In the genomic region with DNA sequence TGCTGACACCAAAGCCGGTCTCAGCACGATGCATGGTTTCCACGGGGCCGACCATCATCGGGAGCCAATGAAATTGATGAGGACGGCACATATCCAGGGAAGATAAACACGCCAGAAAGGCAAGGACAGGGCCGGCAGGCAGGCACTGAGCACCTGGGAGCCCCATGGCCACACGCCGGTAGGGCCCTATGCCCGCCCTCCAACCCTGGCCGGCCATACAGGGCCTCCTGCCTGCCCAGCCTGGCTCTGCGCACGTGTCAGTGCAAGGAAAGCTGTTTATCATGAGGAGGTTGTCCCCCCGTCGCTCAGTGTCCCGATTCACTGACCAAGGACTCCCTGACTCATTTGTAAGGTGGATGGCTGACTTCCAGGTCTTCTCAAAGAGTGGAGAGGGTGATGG, we compare ENCODE assay signal across 25 cellular contexts.
"Had no signal": no experiment of that assay in that cellular context is flagged by ENCODE, and none has a peak within 500 bp of the region (broad histone marks: within the 10 kb centered on the region; RNA-seq: fewer than 3 reads in every experiment).

No MANE protein-coding gene starts in this region.

- FAIRE-seq: islet of Langerhans had no signal

- H3K4me1 ChIP-seq: lower lobe of right lung, parathyroid adenoma, right atrium auricular region, thyroid gland, transverse colon, upper lobe of left lung, vagina had no signal

- H3K27ac ChIP-seq: lower lobe of right lung, neutrophil, parathyroid adenoma, right atrium auricular region, skin epidermis, stomach, testis, thyroid gland, transverse colon, upper lobe of left lung, vagina had no signal

- H3K27me3 ChIP-seq: neutrophil, right atrium auricular region, stomach, testis, thyroid gland, transverse colon, upper lobe of left lung, vagina had no signal

- H3K36me3 ChIP-seq: neutrophil, right atrium auricular region, thyroid gland, transverse colon, upper lobe of left lung, vagina had no signal

- H3K9ac ChIP-seq: parathyroid adenoma had no signal

- ATAC-seq: naive thymus-derived CD8-positive, alpha-beta T cell; sciatic nerve; stimulated activated naive B cell treated with anti-CD40 and anti-IgM and Interleukin-4, amounts not matched to agents 10 μg/mL and 1 μg/mL and 100 μg/mL, for 72 hours; stimulated activated naive CD8-positive, alpha-beta T cell treated with anti-CD3 and anti-CD28 coated beads, Interleukin-15, Interleukin-2, amounts not matched to agents 100 U/mL and 50 U/mL, for 24 hours had no signal

- H3K9me3 ChIP-seq: lower lobe of right lung, neutrophil, right atrium auricular region, stomach, testis, thyroid gland, transverse colon, upper lobe of left lung, vagina had no signal

- DNase-seq: hypothalamus; immature natural killer cell; lower lobe of right lung; mammary epithelial cell; mesenchymal stem cell; occipital lobe; stimulated activated CD4-positive, alpha-beta T cell treated with anti-CD3 and anti-CD28 coated beads, Interleukin-12 subunit alpha, Interleukin-12 subunit beta, amount 100 ng/mL, for 4 hours; stimulated activated CD4-positive, alpha-beta T cell treated with anti-CD3 and anti-CD28 coated beads, Interleukin-15, amount 100 ng/mL, for 24 hours; stimulated activated CD4-positive, alpha-beta T cell treated with anti-CD3 and anti-CD28 coated beads, Interleukin-2, amount 100 ng/mL, for 24 hours; stimulated activated CD4-positive, alpha-beta T cell treated with anti-CD3 and anti-CD28 coated beads, Interleukin-4, amount 100 ng/mL, for 1 hour; stimulated activated naive B cell treated with anti-CD40 and anti-IgM and Interleukin-4, amounts not matched to agents 10 μg/mL and 1 μg/mL and 100 μg/mL, for 72 hours; stimulated activated naive CD8-positive, alpha-beta T cell treated with anti-CD3 and anti-CD28 coated beads, Interleukin-15, Interleukin-2, amounts not matched to agents 100 U/mL and 50 U/mL, for 24 hours; stomach; testis; thyroid gland; transverse colon; upper lobe of left lung had no signal

- H3K4me3 ChIP-seq: lower lobe of right lung, right atrium auricular region, skin epidermis, stomach, testis, thyroid gland, transverse colon, upper lobe of left lung, vagina had no signal
